23 cellular contexts compared by ENCODE assay signal in the genomic region with DNA sequence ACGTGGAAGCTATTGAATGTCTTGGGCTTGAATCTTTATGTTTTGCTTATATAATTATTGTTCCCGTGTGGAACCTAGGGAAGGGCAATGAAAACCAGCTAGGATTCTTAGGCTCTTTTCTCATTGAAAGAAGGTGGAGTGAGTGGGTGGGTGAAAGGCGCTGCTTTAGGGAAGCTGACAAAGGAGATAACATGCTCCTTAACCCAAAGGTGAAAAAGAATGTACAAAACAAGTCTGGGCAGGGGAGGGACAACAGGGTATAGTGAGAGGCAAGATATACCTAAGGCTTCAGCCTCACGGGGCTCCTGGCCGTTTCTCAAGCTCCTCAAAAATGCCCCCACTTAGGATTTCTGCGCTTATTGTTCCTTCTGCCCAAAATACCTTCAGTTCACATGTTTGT. TPM values are rescaled to one million over a fixed set of nuclear protein-coding genes. Genes with fewer than 3 reads are reported as not detected.
DNase-seq lines count a peak whose midpoint lies in the region; ATAC-seq and TF ChIP-seq lines count a peak whose summit lies in the region.
"Had no signal": no experiment of that assay in that cellular context is flagged by ENCODE, and none has a peak within 500 bp of the region (broad histone marks: within the 10 kb centered on the region; RNA-seq: fewer than 3 reads in every experiment).

No MANE protein-coding gene starts in this region.

- H3K27me3 ChIP-seq in neuronal stem cell (ENCODE audit: control insufficient read depth in 3 of 3, insufficient read depth in 3 of 3, low read depth in 1 of 3, low read length in 3 of 3): no peaks in the 10 kb centered on the region

- no peaks in the 10 kb centered on the region for H3K9me3 Mint-ChIP-seq in activated CD4-positive, alpha-beta T cell treated with anti-CD3 and anti-CD28 coated beads, Interleukin-2, amount 10 ng/mL, durations not matched to agents 24 days and 14 days
- no peaks in the 10 kb centered on the region for H3K9me3 Mint-ChIP-seq in central memory CD8-positive, alpha-beta T cell
- no peaks in the 10 kb centered on the region for H3K9me3 Mint-ChIP-seq in HFFc6
- H3K9me3 Mint-ChIP-seq: endodermal cell had no signal

- H3K9me2 ChIP-seq in OCI-LY7 (ENCODE audit: insufficient read depth, low read length): no peaks in the 10 kb centered on the region

- no peak overlapping the region for H3K4ac ChIP-seq in neuronal stem cell (ENCODE audit: low read length)

- no peaks in the 10 kb centered on the region for H4K20me1 ChIP-seq in OCI-LY7 (ENCODE audit: insufficient read depth, low read length)

- CTCF ChIA-PET in OCI-LY7 (lab: Charles Lee; ENCODE audit: unreplicated experiment): no interaction called here

- H2BK15ac ChIP-seq in neuronal stem cell (ENCODE audit: low read length): no peak overlapping the region

- H3K36me3 ChIP-seq in OCI-LY7 (ENCODE audit: insufficient read depth, low read length) (no peaks in the 10 kb centered on the region), neuronal stem cell (replicated peaks in 1 of 2; ENCODE audit: control insufficient read depth in 2 of 2, insufficient read depth in 2 of 2, low read length in 2 of 2) (no peaks in the 10 kb centered on the region)

- H3K9me3 ChIP-seq in OCI-LY7 (ENCODE audit: low read length) (no peaks in the 10 kb centered on the region), neuronal stem cell (replicated peaks in 1 of 2; ENCODE audit: control insufficient read depth in 2 of 2, insufficient read depth in 1 of 2, low read depth in 1 of 2, low read length in 2 of 2) (no peaks in the 10 kb centered on the region)
- H3K9me3 ChIP-seq: A549 had no signal

- H3K27ac ChIP-seq in OCI-LY7 (ENCODE audit: low read depth, low read length, poor library complexity, severe bottlenecking) (peak overlapping the region; percentile 15), neuronal stem cell (replicated peaks; ENCODE audit: low read length) (no peak overlapping the region)
- H3K27ac ChIP-seq: A549, C4-2B, SK-N-MC had no signal

- POLR2A ChIA-PET in OCI-LY7 (lab: Charles Lee): no interaction called here

- H2BK12ac ChIP-seq in neuronal stem cell (ENCODE audit: low read length): no peak overlapping the region

- no TSS peak for BruUV-seq in OCI-LY7 (replicated peaks; lab: Mats Ljungman, UMichigan)

- H3K36me3 Mint-ChIP-seq in activated CD4-positive, alpha-beta T cell treated with anti-CD3 and anti-CD28 coated beads, Interleukin-2, amount 10 ng/mL, durations not matched to agents 24 days and 14 days (ENCODE audit: low read depth): peaks cover 5% of the 10 kb centered on the region
- peaks cover 18% of the 10 kb centered on the region for H3K36me3 Mint-ChIP-seq in central memory CD8-positive, alpha-beta T cell (ENCODE audit: insufficient read depth)
- H3K36me3 Mint-ChIP-seq in HFFc6 (ENCODE audit: low read depth): no peaks in the 10 kb centered on the region

- H2AFZ ChIP-seq in OCI-LY7 (ENCODE audit: low read length) (peak overlapping the region; percentile 89), neuronal stem cell (ENCODE audit: low read length) (peak overlapping the region; percentile 32)

- H3K79me2 ChIP-seq in OCI-LY7 (ENCODE audit: insufficient read depth, low read depth, low read length): no peaks in the 10 kb centered on the region

- no peak for ATAC-seq in central memory CD8-positive, alpha-beta T cell (replicated peaks; ENCODE audit: extremely low read depth, poor library complexity, severe bottlenecking)
- ATAC-seq: A549, HepG2, Panc1 had no signal

- H4K91ac ChIP-seq in neuronal stem cell (ENCODE audit: low read depth, low read length, poor library complexity): no peak overlapping the region

- intact Hi-C loops in activated CD4-positive, alpha-beta T cell treated with anti-CD3 and anti-CD28 coated beads, Interleukin-2, amount 10 ng/mL, durations not matched to agents 24 days and 14 days (cut with micrococcal nuclease): loop anchor here (2.0 to 10.0 kb wide), 4 partner anchors 66 to 513 kb away; partner anchors contain the start of gene STAG2
- intact Hi-C loops in OCI-LY7 (cut with micrococcal nuclease; ENCODE audit: unreplicated experiment): no loop called here

- peaks cover 31% of the 10 kb centered on the region for H3K4me1 Mint-ChIP-seq in activated CD4-positive, alpha-beta T cell treated with anti-CD3 and anti-CD28 coated beads, Interleukin-2, amount 10 ng/mL, durations not matched to agents 24 days and 14 days
- peaks cover 31% of the 10 kb centered on the region for H3K4me1 Mint-ChIP-seq in central memory CD8-positive, alpha-beta T cell
- no peaks in the 10 kb centered on the region for H3K4me1 Mint-ChIP-seq in HFFc6 (ENCODE audit: low read depth)

- H3K4me3 Mint-ChIP-seq in activated CD4-positive, alpha-beta T cell treated with anti-CD3 and anti-CD28 coated beads, Interleukin-2, amount 10 ng/mL, durations not matched to agents 24 days and 14 days: peak overlapping the region; percentile 88
- peak overlapping the region; percentile 95 for H3K4me3 Mint-ChIP-seq in central memory CD8-positive, alpha-beta T cell
- H3K4me3 Mint-ChIP-seq in HFFc6: no peak overlapping the region
- H3K4me3 Mint-ChIP-seq: endodermal cell had no signal

- H3K4me1 ChIP-seq in OCI-LY7 (ENCODE audit: insufficient read depth, low read length, poor library complexity, severe bottlenecking) (peaks cover 44% of the 10 kb centered on the region), neuronal stem cell (ENCODE audit: control insufficient read depth in 2 of 2, insufficient read depth in 1 of 2, low read depth in 1 of 2, low read length in 2 of 2) (peaks cover 2 to 3% of the 10 kb centered on the region in 2 donors)
- H3K4me1 ChIP-seq: A549 had no signal

- H3K4me3 ChIP-seq in OCI-LY7 (ENCODE audit: low read depth, low read length, poor library complexity, severe bottlenecking) (peak overlapping the region; percentile 51), neuronal stem cell (ENCODE audit: low read length in 2 of 2) (no peak overlapping the region)
- H3K4me3 ChIP-seq: A549, SK-N-MC, smooth muscle cell had no signal

- no peak overlapping the region for H2BK5ac ChIP-seq in neuronal stem cell (ENCODE audit: low read length)

- no peak overlapping the region for H2BK120ac ChIP-seq in neuronal stem cell (ENCODE audit: low read depth, low read length)

- H3K79me1 ChIP-seq in neuronal stem cell (ENCODE audit: low read depth, low read length): no peaks in the 10 kb centered on the region

- no peak for TF ChIP-seq CTCF in OCI-LY7 (conservative IDR thresholded peaks at IDR 0.05; ENCODE audit: low read length)
- no peak for TF ChIP-seq CTCF in HFFc6 (IDR thresholded peaks at IDR 0.05)

- peak; percentile 59 for DNase-seq in activated CD4-positive, alpha-beta T cell treated with anti-CD3 and anti-CD28 coated beads, Interleukin-2, amount 10 ng/mL, durations not matched to agents 24 days and 14 days
- no peak for DNase-seq in activated CD4-positive, alpha-beta T cell treated with anti-CD3 and anti-CD28 coated beads for 1 hour
- DNase-seq in OCI-LY7 (ENCODE audit: low spot score) (no peak), neuronal stem cell (ENCODE audit: low spot score) (no peak), NCI-H1105 (lab: John Stamatoyannopoulos, UW) (no peak), HFFc6 (no peak), nucleus accumbens (lab: John Stamatoyannopoulos, UW) (no peak)
- no peak for DNase-seq in central memory CD8-positive, alpha-beta T cell (ENCODE audit: low spot score in 2 of 2)
- DNase-seq: amniotic stem cell, DMS79 treated with DMSO at 0.1 percent for 48 hours, endodermal cell, NCI-H69 had no signal

- no peak overlapping the region for H2AK5ac ChIP-seq in neuronal stem cell (ENCODE audit: low read depth, low read length)

- no peak overlapping the region for H4K8ac ChIP-seq in neuronal stem cell (ENCODE audit: low read depth, low read length)

- H3K9ac ChIP-seq in neuronal stem cell (ENCODE audit: low read depth, low read length, poor library complexity): no peak overlapping the region

- no peak overlapping the region for H3K14ac ChIP-seq in neuronal stem cell (ENCODE audit: low read length)

- WGBS in neuronal stem cell (ENCODE audit: extremely low coverage in 2 of 2, insufficient read length in 2 of 2, insufficient replicate concordance in 1 of 2), 2 donors: no CpG with 5 or more reads among the region's 6 CpGs

- no peak overlapping the region for H3K23ac ChIP-seq in neuronal stem cell (ENCODE audit: low read depth, low read length, poor library complexity)

- H3K18ac ChIP-seq in neuronal stem cell (ENCODE audit: low read length): no peak overlapping the region

- H3K27me3 Mint-ChIP-seq in activated CD4-positive, alpha-beta T cell treated with anti-CD3 and anti-CD28 coated beads, Interleukin-2, amount 10 ng/mL, durations not matched to agents 24 days and 14 days: no peaks in the 10 kb centered on the region
- H3K27me3 Mint-ChIP-seq in central memory CD8-positive, alpha-beta T cell: no peaks in the 10 kb centered on the region
- H3K27me3 Mint-ChIP-seq in HFFc6 (ENCODE audit: insufficient read depth): no peaks in the 10 kb centered on the region

- peak overlapping the region; percentile 99 for H3K27ac Mint-ChIP-seq in activated CD4-positive, alpha-beta T cell treated with anti-CD3 and anti-CD28 coated beads, Interleukin-2, amount 10 ng/mL, durations not matched to agents 24 days and 14 days
- H3K27ac Mint-ChIP-seq in central memory CD8-positive, alpha-beta T cell (ENCODE audit: low read depth): peak overlapping the region; percentile 89
- H3K27ac Mint-ChIP-seq in HFFc6: no peak overlapping the region
- H3K27ac Mint-ChIP-seq: endodermal cell had no signal

- H3K4me2 ChIP-seq in OCI-LY7 (ENCODE audit: low read length) (peak overlapping the region; percentile 44), neuronal stem cell (ENCODE audit: insufficient read depth, low read length, poor library complexity, severe bottlenecking) (no peak overlapping the region)
- H3K4me2 ChIP-seq: A549, smooth muscle cell had no signal

RNA-seq across cellular contexts. Expression of gene SH2D1A, which starts 1.8 kb away (rescaled TPM):
- 51.7 and 53.9 TPM in 2 replicates for total RNA-seq in activated CD4-positive, alpha-beta T cell treated with anti-CD3 and anti-CD28 coated beads, Interleukin-2, amount 10 ng/mL, durations not matched to agents 24 days and 14 days
- total RNA-seq in OCI-LY7 (2014; rRNA removed; shearing (Covaris generic)): 2.2 and 4.3 TPM in 2 replicates
- total RNA-seq in OCI-LY7 (2022): 0.63 and 0.77 TPM in 2 replicates
- 0.06 TPM for polyA plus RNA-seq in neuronal stem cell (2013, experiment 1 of 2)
- polyA plus RNA-seq in neuronal stem cell (2013, experiment 2 of 2): 0.12 TPM
- total RNA-seq in HFFc6 (2021; fragmentation: NEBNext Ultra II Directional; extraction: Animal tissue kit (Norgen Biotek cat#: 25700)): not detected
- total RNA-seq: cerebellum, endodermal cell, fibroblast of villous mesenchyme, HepG2, smooth muscle cell, ureter had no signal
- polyA plus RNA-seq: A549, HepG2, smooth muscle cell had no signal

RNA-seq across cellular contexts. Expression of gene TEX13D, which starts 15.7 kb away (rescaled TPM):
- not detected in 2 replicates for total RNA-seq in activated CD4-positive, alpha-beta T cell treated with anti-CD3 and anti-CD28 coated beads, Interleukin-2, amount 10 ng/mL, durations not matched to agents 24 days and 14 days
- total RNA-seq in OCI-LY7 (2014; rRNA removed; shearing (Covaris generic)): not detected in 2 replicates
- not detected in 2 replicates for total RNA-seq in OCI-LY7 (2022)
- polyA plus RNA-seq in neuronal stem cell (2013, experiment 1 of 2): 0.03 TPM
- 0.01 TPM for polyA plus RNA-seq in neuronal stem cell (2013, experiment 2 of 2)
- total RNA-seq in HFFc6 (2021; fragmentation: NEBNext Ultra II Directional; extraction: Animal tissue kit (Norgen Biotek cat#: 25700)): not detected
- total RNA-seq: cerebellum, endodermal cell, fibroblast of villous mesenchyme, HepG2, mucosa of gallbladder, posterior vena cava, ureter had no signal
- polyA plus RNA-seq: A549, HepG2, smooth muscle cell had no signal
